9 cellular contexts compared by ENCODE assay signal in the genomic region with DNA sequence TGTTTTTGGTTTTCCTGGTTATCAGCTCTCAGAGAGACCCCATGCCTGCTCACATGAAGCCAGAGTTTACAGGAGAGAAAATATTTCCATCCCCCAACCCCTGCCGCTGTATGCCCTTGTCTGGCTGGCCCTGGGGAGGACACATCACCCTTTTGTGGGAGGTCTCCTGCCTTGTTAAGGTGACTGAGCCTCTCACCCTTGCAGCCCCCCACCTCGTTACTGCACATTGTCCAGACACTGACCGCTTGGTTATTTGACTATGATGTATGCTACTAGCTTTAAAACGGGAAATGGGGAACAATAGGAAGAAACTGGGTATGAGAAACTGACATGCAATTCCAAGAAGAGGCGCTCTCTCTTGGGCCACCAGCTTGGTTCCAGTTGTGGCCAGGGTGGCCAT. TPM values are rescaled to one million over a fixed set of nuclear protein-coding genes. Genes with fewer than 3 reads are reported as not detected.
"Had no signal": no experiment of that assay in that cellular context is flagged by ENCODE, and none has a peak within 500 bp of the region (broad histone marks: within the 10 kb centered on the region; RNA-seq: fewer than 3 reads in every experiment).

No MANE protein-coding gene starts in this region.

- H3K4me3 Mint-ChIP-seq: GM23338, H9, IgD-negative memory B cell had no signal

- H3K27ac Mint-ChIP-seq: GM23338, IgD-negative memory B cell had no signal

- H3K4me2 ChIP-seq: GM23338 had no signal

- DNase-seq: H9, HCEC 1CT had no signal

- H3K4me3 ChIP-seq: GM23338 had no signal

- H3K4me1 Mint-ChIP-seq: IgD-negative memory B cell had no signal

- H3K27ac ChIP-seq: HL-60 had no signal

- FAIRE-seq: H1, H54, HepG2 had no signal

- H2AFZ ChIP-seq: GM23338 had no signal

- H3K9me3 Mint-ChIP-seq: GM23338, H9, IgD-negative memory B cell had no signal

RNA-seq across cellular contexts. Expression of a gene that starts 51.1 kb away (rescaled TPM):
- total RNA-seq: GM23338, H9, HepG2, HT1080 had no signal

RNA-seq across cellular contexts. Expression of a gene that starts 51.4 kb away (rescaled TPM):
- total RNA-seq: GM23338, H1, H9, HepG2 had no signal
